In genomic region chr1:2594001-2594640, GRCh38 we compare ENCODE assay signal across 8 cellular contexts. TPM values are rescaled to one million over a fixed set of nuclear protein-coding genes. Genes with fewer than 3 reads are reported as not detected.
DNase-seq lines count a peak whose midpoint lies in the region; ATAC-seq and TF ChIP-seq lines count a peak whose summit lies in the region.

No MANE protein-coding gene starts in this region.

- H3K27me3 ChIP-seq in duodenal mucosa (ENCODE audit: control insufficient read depth in 1 of 2, insufficient read depth in 2 of 2, low read length in 2 of 2) (no peaks in the 10 kb centered on the region), WERI-Rb-1 (ENCODE audit: insufficient read depth, low read depth, severe bottlenecking) (peaks cover 58% of the 10 kb centered on the region)

- H3K4me3 ChIP-seq in duodenal mucosa (ENCODE audit: low read depth in 1 of 2, low read length in 2 of 2) (peak overlapping the region; percentile 45 to 65), WERI-Rb-1 (ENCODE audit: low read depth, low read length) (no peak overlapping the region)

- H3K27ac ChIP-seq in duodenal mucosa (ENCODE audit: low read depth, low read length) (no peak overlapping the region), WERI-Rb-1 (no peak overlapping the region)

- no peak for TF ChIP-seq CTCF in WERI-Rb-1 (IDR thresholded peaks at IDR 0.05; ENCODE audit: low read depth, low read length)

- DNase-seq in COLO668 (lab: John Stamatoyannopoulos, UW; ENCODE audit: unreplicated experiment) (peak; percentile 65), NCI-H1105 treated with DMSO at 0.1 percent for 48 hours (lab: John Stamatoyannopoulos, UW) (peak; percentile 19), myocyte (ENCODE audit: low read depth) (peak; percentile 18), ureter (ENCODE audit: low spot score) (no peak), GM19238 (ENCODE audit: insufficient read length, low spot score) (no peak), WERI-Rb-1 (no peak)

- no peak for ATAC-seq in HG02588 (IDR thresholded peaks at IDR 0.05; ENCODE audit: unreplicated experiment)

- H3K4me1 ChIP-seq in duodenal mucosa (ENCODE audit: control insufficient read depth in 1 of 2, insufficient read depth in 2 of 2, low read length in 2 of 2), result peaks cover 17 to 19% of the 10 kb centered on the region in 2 donors

- no peaks in the 10 kb centered on the region for H3K9me3 ChIP-seq in duodenal mucosa (ENCODE audit: control insufficient read depth in 1 of 2, low read length in 2 of 2)
- peaks cover 11% of the 10 kb centered on the region for H3K9me3 ChIP-seq in WERI-Rb-1 (ENCODE audit: severe bottlenecking)

- H3K36me3 ChIP-seq in duodenal mucosa (ENCODE audit: control insufficient read depth in 1 of 2, insufficient read depth in 2 of 2, low read length in 2 of 2) (peaks cover 0 to 14% of the 10 kb centered on the region in 2 donors), WERI-Rb-1 (no peaks in the 10 kb centered on the region)

- peak overlapping the region in 1 of 2 donors; percentile 43 for H3K9ac ChIP-seq in duodenal mucosa (ENCODE audit: low read depth in 1 of 2, low read length in 2 of 2)

RNA-seq across cellular contexts. Expression of gene PRXL2B, which starts 7.5 kb away (rescaled TPM):
- total RNA-seq in myocyte (15.3 and 21.5 TPM in 2 replicates), ureter (37.1 TPM)
- polyA plus RNA-seq in myocyte (2012), result 17.9 TPM

RNA-seq across cellular contexts. Expression of gene TNFRSF14, which starts 38.0 kb away (rescaled TPM):
- total RNA-seq in myocyte (8.6 and 9.1 TPM in 2 replicates), ureter (160 TPM)
- 4.6 TPM for polyA plus RNA-seq in myocyte (2012)

RNA-seq across cellular contexts. Expression of gene MMEL1, which starts 38.7 kb away (rescaled TPM):
- 0.10 and 0.37 TPM in 2 replicates for total RNA-seq in myocyte
- polyA plus RNA-seq in myocyte (2012), result not detected
- 18.1 TPM for total RNA-seq in ureter

Comparison
In these comparisons a context has a peak if more than half of its experiments do, and no peak if none do; other contexts are left out.
1. DNase-seq: peak in COLO668 (single experiment), NCI-H1105 treated with DMSO at 0.1 percent for 48 hours (single experiment) and myocyte (single experiment); none in ureter (single experiment), GM19238 (single experiment) and WERI-Rb-1 (single experiment).
2. RNA of gene TNFRSF14, which starts 38.0 kb away (total RNA-seq): 160 TPM in ureter (single experiment); 8.6 to 9.1 TPM in myocyte; every median in the first group is over 10 times any median in the second.
3. RNA of gene MMEL1, which starts 38.7 kb away (total RNA-seq): 18.1 TPM in ureter (single experiment); 0.10 to 0.37 TPM in myocyte; every median in the first group is over 10 times any median in the second.